1 cellular context compared by ENCODE assay signal in the genomic region with DNA sequence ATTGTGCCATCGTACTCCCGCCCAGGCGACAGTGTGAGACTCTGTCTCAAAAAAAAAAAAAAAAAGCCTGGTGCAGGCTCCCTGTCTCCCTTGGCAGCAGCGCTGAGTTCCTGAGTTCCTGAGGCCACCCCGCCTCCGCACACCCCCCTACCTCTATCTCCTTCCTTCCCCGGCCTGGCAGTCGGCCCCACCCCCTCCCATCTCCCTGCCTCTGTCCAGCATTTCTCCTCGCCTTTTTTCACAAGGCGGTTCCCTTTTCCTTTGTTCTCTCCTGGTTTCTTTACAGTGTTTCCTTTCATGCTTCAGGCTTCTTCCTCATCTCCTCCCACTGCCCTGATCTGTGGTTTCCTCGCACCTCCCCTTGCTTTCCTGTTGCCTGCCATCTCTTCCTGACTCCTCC.
TF ChIP-seq lines count a peak whose summit lies in the region.

No MANE protein-coding gene starts in this region.

TF ChIP-seq in GM23338, 12 proteins besides CTCF, POLR2A, EP300 and RAD21 (continued from another document):
- TF ChIP-seq, protein P1, sequence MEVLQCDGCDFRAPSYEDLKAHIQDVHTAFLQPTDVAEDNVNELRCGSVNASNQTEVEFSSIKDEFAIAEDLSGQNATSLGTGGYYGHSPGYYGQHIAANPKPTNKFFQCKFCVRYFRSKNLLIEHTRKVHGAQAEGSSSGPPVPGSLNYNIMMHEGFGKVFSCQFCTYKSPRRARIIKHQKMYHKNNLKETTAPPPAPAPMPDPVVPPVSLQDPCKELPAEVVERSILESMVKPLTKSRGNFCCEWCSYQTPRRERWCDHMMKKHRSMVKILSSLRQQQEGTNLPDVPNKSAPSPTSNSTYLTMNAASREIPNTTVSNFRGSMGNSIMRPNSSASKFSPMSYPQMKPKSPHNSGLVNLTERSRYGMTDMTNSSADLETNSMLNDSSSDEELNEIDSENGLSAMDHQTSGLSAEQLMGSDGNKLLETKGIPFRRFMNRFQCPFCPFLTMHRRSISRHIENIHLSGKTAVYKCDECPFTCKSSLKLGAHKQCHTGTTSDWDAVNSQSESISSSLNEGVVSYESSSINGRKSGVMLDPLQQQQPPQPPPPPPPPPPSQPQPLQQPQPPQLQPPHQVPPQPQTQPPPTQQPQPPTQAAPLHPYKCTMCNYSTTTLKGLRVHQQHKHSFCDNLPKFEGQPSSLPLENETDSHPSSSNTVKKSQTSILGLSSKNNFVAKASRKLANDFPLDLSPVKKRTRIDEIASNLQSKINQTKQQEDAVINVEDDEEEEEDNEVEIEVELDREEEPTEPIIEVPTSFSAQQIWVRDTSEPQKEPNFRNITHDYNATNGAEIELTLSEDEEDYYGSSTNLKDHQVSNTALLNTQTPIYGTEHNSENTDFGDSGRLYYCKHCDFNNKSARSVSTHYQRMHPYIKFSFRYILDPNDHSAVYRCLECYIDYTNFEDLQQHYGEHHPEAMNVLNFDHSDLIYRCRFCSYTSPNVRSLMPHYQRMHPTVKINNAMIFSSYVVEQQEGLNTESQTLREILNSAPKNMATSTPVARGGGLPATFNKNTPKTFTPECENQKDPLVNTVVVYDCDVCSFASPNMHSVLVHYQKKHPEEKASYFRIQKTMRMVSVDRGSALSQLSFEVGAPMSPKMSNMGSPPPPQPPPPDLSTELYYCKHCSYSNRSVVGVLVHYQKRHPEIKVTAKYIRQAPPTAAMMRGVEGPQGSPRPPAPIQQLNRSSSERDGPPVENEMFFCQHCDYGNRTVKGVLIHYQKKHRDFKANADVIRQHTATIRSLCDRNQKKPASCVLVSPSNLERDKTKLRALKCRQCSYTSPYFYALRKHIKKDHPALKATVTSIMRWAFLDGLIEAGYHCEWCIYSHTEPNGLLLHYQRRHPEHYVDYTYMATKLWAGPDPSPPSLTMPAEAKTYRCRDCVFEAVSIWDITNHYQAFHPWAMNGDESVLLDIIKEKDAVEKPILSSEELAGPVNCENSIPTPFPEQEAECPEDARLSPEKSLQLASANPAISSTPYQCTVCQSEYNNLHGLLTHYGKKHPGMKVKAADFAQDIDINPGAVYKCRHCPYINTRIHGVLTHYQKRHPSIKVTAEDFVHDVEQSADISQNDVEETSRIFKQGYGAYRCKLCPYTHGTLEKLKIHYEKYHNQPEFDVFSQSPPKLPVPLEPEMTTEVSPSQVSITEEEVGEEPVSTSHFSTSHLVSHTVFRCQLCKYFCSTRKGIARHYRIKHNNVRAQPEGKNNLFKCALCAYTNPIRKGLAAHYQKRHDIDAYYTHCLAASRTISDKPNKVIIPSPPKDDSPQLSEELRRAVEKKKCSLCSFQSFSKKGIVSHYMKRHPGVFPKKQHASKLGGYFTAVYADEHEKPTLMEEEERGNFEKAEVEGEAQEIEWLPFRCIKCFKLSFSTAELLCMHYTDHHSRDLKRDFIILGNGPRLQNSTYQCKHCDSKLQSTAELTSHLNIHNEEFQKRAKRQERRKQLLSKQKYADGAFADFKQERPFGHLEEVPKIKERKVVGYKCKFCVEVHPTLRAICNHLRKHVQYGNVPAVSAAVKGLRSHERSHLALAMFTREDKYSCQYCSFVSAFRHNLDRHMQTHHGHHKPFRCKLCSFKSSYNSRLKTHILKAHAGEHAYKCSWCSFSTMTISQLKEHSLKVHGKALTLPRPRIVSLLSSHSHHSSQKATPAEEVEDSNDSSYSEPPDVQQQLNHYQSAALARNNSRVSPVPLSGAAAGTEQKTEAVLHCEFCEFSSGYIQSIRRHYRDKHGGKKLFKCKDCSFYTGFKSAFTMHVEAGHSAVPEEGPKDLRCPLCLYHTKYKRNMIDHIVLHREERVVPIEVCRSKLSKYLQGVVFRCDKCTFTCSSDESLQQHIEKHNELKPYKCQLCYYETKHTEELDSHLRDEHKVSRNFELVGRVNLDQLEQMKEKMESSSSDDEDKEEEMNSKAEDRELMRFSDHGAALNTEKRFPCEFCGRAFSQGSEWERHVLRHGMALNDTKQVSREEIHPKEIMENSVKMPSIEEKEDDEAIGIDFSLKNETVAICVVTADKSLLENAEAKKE (CRISPR knock-in tag; IDR thresholded peaks at IDR 0.05) = no peak
- TF ChIP-seq NANOG (IDR thresholded peaks at IDR 0.05; ENCODE audit: borderline replicate concordance) (no peak), EZH2phosphoT487 (IDR thresholded peaks at IDR 0.05; ENCODE audit: unreplicated experiment) (no peak), ZNF114 (CRISPR knock-in tag; IDR thresholded peaks at IDR 0.05) (no peak)
